ENCODE assay signal across 40 cellular contexts in genomic region chr10:24906372-24906771, GRCh38.
"Had no signal": no experiment of that assay in that cellular context is flagged by ENCODE, and none has a peak within 500 bp of the region (broad histone marks: within the 10 kb centered on the region; RNA-seq: fewer than 3 reads in every experiment).

No MANE protein-coding gene starts in this region.

- H3K4me3 Mint-ChIP-seq: activated naive CD4-positive, alpha-beta T cell treated with anti-CD3 and anti-CD28 coated beads for 36 hours; activated naive CD4-positive, alpha-beta T cell treated with anti-CD3 and anti-CD28 coated beads, Interleukin-2, amount 10 ng/mL, durations not matched to agents 7 days and 5 days; activated naive CD4-positive, alpha-beta T cell treated with anti-CD3 and anti-CD28 coated beads, Interleukin-2, amount 50 U/mL, for 24 hours; activated naive CD8-positive, alpha-beta T cell; activated naive CD8-positive, alpha-beta T cell treated with anti-CD3 and anti-CD28 coated beads for 36 hours; activated naive CD8-positive, alpha-beta T cell treated with anti-CD3 and anti-CD28 coated beads, Interleukin-2, amount 10 ng/mL, durations not matched to agents 7 days and 5 days; activated naive CD8-positive, alpha-beta T cell treated with anti-CD3 and anti-CD28 coated beads, Interleukin-2, amount 50 U/mL, for 24 hours; activated T-cell treated with anti-CD3 and anti-CD28 coated beads, Interleukin-2, amount 50 U/mL, for 24 hours; activated T-cell treated with anti-CD3 and anti-CD28 coated beads, Interleukin-2, amount 50 U/mL, for 4 hours; activated T-cell treated with anti-CD3 and anti-CD28 coated beads, Interleukin-2, amount 50 U/mL, for 72 hours; activated T-helper 1 cell treated with anti-CD3 and anti-CD28 coated beads, Interleukin-12 subunit alpha, Interleukin-12 subunit beta, Interleukin-2, Interleukin-4 antibody, amounts not matched to agents 30 ng/mL and 10 ng/mL and 1 ng/mL, durations not matched to agents 14 hours and 24 hours and 36 hours; activated T-helper 17 cell treated with anti-CD3 and anti-CD28 coated beads, Interleukin-2, amount 50 U/mL, for 72 hours; brain; central memory CD8-positive, alpha-beta T cell had no signal

- H3K27me3 Mint-ChIP-seq: activated naive CD4-positive, alpha-beta T cell treated with anti-CD3 and anti-CD28 coated beads, Interleukin-2, amount 10 ng/mL, durations not matched to agents 7 days and 5 days; activated naive CD4-positive, alpha-beta T cell treated with anti-CD3 and anti-CD28 coated beads, Interleukin-2, amount 50 U/mL, for 24 hours; activated naive CD8-positive, alpha-beta T cell; activated naive CD8-positive, alpha-beta T cell treated with anti-CD3 and anti-CD28 coated beads for 36 hours; activated naive CD8-positive, alpha-beta T cell treated with anti-CD3 and anti-CD28 coated beads, Interleukin-2, amount 10 ng/mL, durations not matched to agents 7 days and 5 days; activated naive CD8-positive, alpha-beta T cell treated with anti-CD3 and anti-CD28 coated beads, Interleukin-2, amount 50 U/mL, for 24 hours; activated T-cell treated with anti-CD3 and anti-CD28 coated beads, Interleukin-2, amount 50 U/mL, for 24 hours; activated T-helper 17 cell treated with anti-CD3 and anti-CD28 coated beads, Interleukin-2, amount 50 U/mL, for 72 hours; brain; central memory CD8-positive, alpha-beta T cell had no signal

- FAIRE-seq: astrocyte, bronchial epithelial cell had no signal

- H3K9me3 ChIP-seq: adrenal gland, ascending aorta, body of pancreas, breast epithelium had no signal

- H3K27ac Mint-ChIP-seq: activated naive CD4-positive, alpha-beta T cell treated with anti-CD3 and anti-CD28 coated beads for 36 hours; activated naive CD4-positive, alpha-beta T cell treated with anti-CD3 and anti-CD28 coated beads, Interleukin-2, amount 10 ng/mL, durations not matched to agents 7 days and 5 days; activated naive CD4-positive, alpha-beta T cell treated with anti-CD3 and anti-CD28 coated beads, Interleukin-2, amount 50 U/mL, for 72 hours; activated naive CD8-positive, alpha-beta T cell; activated naive CD8-positive, alpha-beta T cell treated with anti-CD3 and anti-CD28 coated beads for 36 hours; activated naive CD8-positive, alpha-beta T cell treated with anti-CD3 and anti-CD28 coated beads, Interleukin-2, amount 10 ng/mL, durations not matched to agents 7 days and 5 days; activated naive CD8-positive, alpha-beta T cell treated with anti-CD3 and anti-CD28 coated beads, Interleukin-2, amount 50 U/mL, for 24 hours; activated T-cell treated with anti-CD3 and anti-CD28 coated beads, Interleukin-2, amount 50 U/mL, for 24 hours; activated T-cell treated with anti-CD3 and anti-CD28 coated beads, Interleukin-2, amount 50 U/mL, for 72 hours; activated T-helper 1 cell treated with anti-CD3 and anti-CD28 coated beads, Interleukin-12 subunit alpha, Interleukin-12 subunit beta, Interleukin-2, Interleukin-4 antibody, amounts not matched to agents 30 ng/mL and 10 ng/mL and 1 ng/mL, durations not matched to agents 14 hours and 24 hours and 36 hours; activated T-helper 17 cell treated with anti-CD3 and anti-CD28 coated beads, Interleukin-2, amount 50 U/mL, for 72 hours; activated T-helper 2 cell treated with anti-CD3 and anti-CD28 coated beads, Interferon-gamma antibody, Interleukin-2, Interleukin-4, amounts not matched to agents 10 μg/mL and 5 μg/mL and 100 μg/mL, durations not matched to agents 14 hours and 24 hours and 36 hours had no signal

- H3K4me3 ChIP-seq: adrenal gland, ascending aorta, body of pancreas, breast epithelium, cardiac muscle cell had no signal

- DNase-seq: activated effector memory CD4-positive, alpha-beta T cell treated with anti-CD3 and anti-CD28 coated beads, Interleukin-2, amount 50 U/mL, for 16 hours; activated effector memory CD4-positive, alpha-beta T cell treated with Interleukin-2 at 50 U/mL for 16 hours; activated gamma-delta T cell; activated gamma-delta T cell treated with Interleukin-2 at 50 U/mL for 16 hours; activated naive CD4-positive, alpha-beta T cell; activated naive CD4-positive, alpha-beta T cell treated with anti-CD3 and anti-CD28 coated beads for 36 hours; activated naive CD4-positive, alpha-beta T cell treated with anti-CD3 and anti-CD28 coated beads, Interleukin-2, amount 10 ng/mL, durations not matched to agents 7 days and 5 days; activated naive CD4-positive, alpha-beta T cell treated with anti-CD3 and anti-CD28 coated beads, Interleukin-2, amount 50 U/mL, for 16 hours; activated naive CD4-positive, alpha-beta T cell treated with Interleukin-2 at 50 U/mL for 16 hours; activated naive CD8-positive, alpha-beta T cell treated with anti-CD3 and anti-CD28 coated beads for 36 hours; activated naive CD8-positive, alpha-beta T cell treated with anti-CD3 and anti-CD28 coated beads, Interleukin-2, amount 10 ng/mL, durations not matched to agents 7 days and 5 days; activated naive CD8-positive, alpha-beta T cell treated with anti-CD3 and anti-CD28 coated beads, Interleukin-2, amount 50 U/mL, for 24 hours; activated T-cell treated with anti-CD3 and anti-CD28 coated beads, Interleukin-2, amount 50 U/mL, for 1 hour; activated T-cell treated with anti-CD3 and anti-CD28 coated beads, Interleukin-2, amount 50 U/mL, for 24 hours; activated T-cell treated with anti-CD3 and anti-CD28 coated beads, Interleukin-2, amount 50 U/mL, for 4 hours; activated T-cell treated with anti-CD3 and anti-CD28 coated beads, Interleukin-2, amount 50 U/mL, for 48 hours; activated T-cell treated with anti-CD3 and anti-CD28 coated beads, Interleukin-2, amount 50 U/mL, for 72 hours; adrenal gland; amniotic stem cell; amygdala; anterior cingulate cortex; aorta; body of pancreas; brain microvascular endothelial cell; caudate nucleus; central memory CD4-positive, alpha-beta T cell; cerebellar nuclear complex had no signal

- ATAC-seq: activated naive CD4-positive, alpha-beta T cell treated with anti-CD3 and anti-CD28 coated beads, Interleukin-2, amount 50 U/mL, for 72 hours; activated naive CD8-positive, alpha-beta T cell treated with anti-CD3 and anti-CD28 coated beads, Interleukin-2, amount 50 U/mL, for 24 hours; activated T-cell treated with anti-CD3 and anti-CD28 coated beads, Interleukin-2, amount 50 U/mL, for 4 hours; activated T-cell treated with anti-CD3 and anti-CD28 coated beads, Interleukin-2, amount 50 U/mL, for 72 hours; activated T-helper 17 cell treated with anti-CD3 and anti-CD28 coated beads, Interleukin-2, amount 50 U/mL, for 72 hours; body of pancreas had no signal

- H3K9me3 Mint-ChIP-seq: activated naive CD4-positive, alpha-beta T cell treated with anti-CD3 and anti-CD28 coated beads for 36 hours; activated naive CD4-positive, alpha-beta T cell treated with anti-CD3 and anti-CD28 coated beads, Interleukin-2, amount 10 ng/mL, durations not matched to agents 7 days and 5 days; activated naive CD4-positive, alpha-beta T cell treated with anti-CD3 and anti-CD28 coated beads, Interleukin-2, amount 50 U/mL, for 24 hours; activated naive CD8-positive, alpha-beta T cell treated with anti-CD3 and anti-CD28 coated beads for 36 hours; activated naive CD8-positive, alpha-beta T cell treated with anti-CD3 and anti-CD28 coated beads, Interleukin-2, amount 50 U/mL, for 24 hours; activated T-cell treated with anti-CD3 and anti-CD28 coated beads, Interleukin-2, amount 50 U/mL, for 24 hours; activated T-cell treated with anti-CD3 and anti-CD28 coated beads, Interleukin-2, amount 50 U/mL, for 4 hours; activated T-helper 1 cell treated with anti-CD3 and anti-CD28 coated beads, Interleukin-12 subunit alpha, Interleukin-12 subunit beta, Interleukin-2, Interleukin-4 antibody, amounts not matched to agents 30 ng/mL and 10 ng/mL and 1 ng/mL, durations not matched to agents 14 hours and 24 hours and 36 hours; activated T-helper 17 cell treated with anti-CD3 and anti-CD28 coated beads, Interleukin-2, amount 50 U/mL, for 72 hours; activated T-helper 2 cell treated with anti-CD3 and anti-CD28 coated beads, Interferon-gamma antibody, Interleukin-2, Interleukin-4, amounts not matched to agents 10 μg/mL and 5 μg/mL and 100 μg/mL, durations not matched to agents 14 hours and 24 hours and 36 hours; central memory CD8-positive, alpha-beta T cell had no signal

- H3K4me1 ChIP-seq: breast epithelium had no signal

- H3K27ac ChIP-seq: adrenal gland, ascending aorta, body of pancreas, brain microvascular endothelial cell, breast epithelium, cardiac muscle cell had no signal

- H3K36me3 ChIP-seq: adrenal gland, ascending aorta, brain microvascular endothelial cell, breast epithelium, cardiac muscle cell had no signal

- H3K27me3 ChIP-seq: adrenal gland, ascending aorta, body of pancreas, brain microvascular endothelial cell, breast epithelium, cardiac muscle cell had no signal

- H3K36me3 Mint-ChIP-seq: activated naive CD4-positive, alpha-beta T cell treated with anti-CD3 and anti-CD28 coated beads, Interleukin-2, amount 10 ng/mL, durations not matched to agents 7 days and 5 days had no signal
